In genomic region chr11:102396708-102397563, GRCh38 we compare ENCODE assay signal across 1 cellular context.
TF ChIP-seq lines count a peak whose summit lies in the region.

No MANE protein-coding gene starts in this region.

TF ChIP-seq in HepG2, 621 proteins besides CTCF, POLR2A, EP300 and RAD21:
- TF ChIP-seq ZNF326 (CRISPR knock-in tag; IDR thresholded peaks at IDR 0.05; ENCODE audit: borderline replicate concordance) (no peak), CEBPB (IDR thresholded peaks at IDR 0.05; ENCODE audit: borderline replicate concordance, low read depth, low read length) (peak; percentile 47), RBM22 (optimal IDR thresholded peaks at IDR 0.05; ENCODE audit: low read length) (peak; percentile 83), EHMT2 (IDR thresholded peaks at IDR 0.05; ENCODE audit: borderline replicate concordance, low read depth, low read length) (no peak), POLR2AphosphoS5 (IDR thresholded peaks at IDR 0.05; ENCODE audit: low read depth, low read length) (peak; percentile 25; the same call in 1 of the 2 replicates), POLR2AphosphoS2 (IDR thresholded peaks at IDR 0.05; ENCODE audit: low read depth, low read length) (peak; percentile 42; the same call in 1 of the 2 replicates)
TF ChIP-seq in HepG2: peak in this region for 4.
